In the genomic region with DNA sequence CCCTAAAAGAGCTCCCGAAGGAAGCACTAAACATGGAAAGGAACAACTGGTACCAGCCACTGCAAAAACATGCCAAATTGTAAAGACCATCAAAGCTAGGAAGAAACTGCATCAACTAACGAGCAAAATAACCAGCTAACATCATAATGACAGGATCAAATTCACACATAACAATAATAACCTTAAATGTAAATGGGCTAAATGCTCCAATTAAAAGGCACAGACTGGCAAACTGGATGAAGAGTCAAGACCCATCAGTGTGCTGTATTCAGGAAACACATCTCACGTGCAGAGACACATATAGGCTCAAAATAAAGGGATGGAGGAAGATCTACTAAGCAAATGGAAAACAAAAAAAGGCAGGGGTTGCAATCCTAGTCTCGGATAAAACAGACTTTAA, we compare ENCODE assay signal across 10 cellular contexts. TPM values are rescaled to one million over a fixed set of nuclear protein-coding genes. Genes with fewer than 3 reads are reported as not detected.
"Had no signal": no experiment of that assay in that cellular context is flagged by ENCODE, and none has a peak within 500 bp of the region (broad histone marks: within the 10 kb centered on the region; RNA-seq: fewer than 3 reads in every experiment).

No MANE protein-coding gene starts in this region.

RNA-seq across cellular contexts. Expression of gene GSX2, which starts 56.3 kb away (rescaled TPM):
- total RNA-seq: OCI-LY7, PC-3, PC-9, Peyer's patch, Right ventricle myocardium inferior, Right ventricle myocardium superior, RPMI7951, SJSA1, SK-MEL-5, T-cell had no signal
